ENCODE assay signal across 3 cellular contexts in genomic region chr2:170911314-170911889, GRCh38.
TF ChIP-seq lines count a peak whose summit lies in the region.

No MANE protein-coding gene starts in this region.

TF ChIP-seq in HepG2, 621 proteins besides CTCF, POLR2A, EP300 and RAD21:
- TF ChIP-seq ZNF274 (CRISPR knock-in tag; IDR thresholded peaks at IDR 0.05) (peak; percentile 70; the same call in 1 of the 2 replicates), TGIF2 (CRISPR knock-in tag; IDR thresholded peaks at IDR 0.05) (no peak), KLF16 (CRISPR knock-in tag; IDR thresholded peaks at IDR 0.05) (no peak), PAXIP1 (CRISPR knock-in tag; conservative IDR thresholded peaks at IDR 0.05) (no peak)

TF ChIP-seq in GM12878, 131 proteins besides CTCF, POLR2A, EP300 and RAD21:
- TF ChIP-seq DPF2 (IDR thresholded peaks at IDR 0.05): no peak
- TF ChIP-seq NR2F1 (conservative IDR thresholded peaks at IDR 0.05): no peak
- peak; percentile 49 for TF ChIP-seq ZNF274 (IDR thresholded peaks at IDR 0.05; ENCODE audit: insufficient read depth, insufficient read length)

TF ChIP-seq in H1, 55 proteins besides CTCF, POLR2A, EP300 and RAD21:
- TF ChIP-seq KDM5A (IDR thresholded peaks at IDR 0.05; ENCODE audit: low read length) (no peak), ZNF274 (IDR thresholded peaks at IDR 0.05; ENCODE audit: borderline replicate concordance, extremely low read depth, low read length) (peak; percentile 76), TBP (IDR thresholded peaks at IDR 0.05; ENCODE audit: low read depth, low read length) (no peak), PHF8 (conservative IDR thresholded peaks at IDR 0.05; ENCODE audit: low read depth, low read length) (no peak)
